Comparison of ENCODE assay signal across 13 cellular contexts in genomic region chr1:231808990-231809389, GRCh38.
DNase-seq lines count a peak whose midpoint lies in the region; ATAC-seq, FAIRE-seq and TF ChIP-seq lines count a peak whose summit lies in the region.
"Had no signal": no experiment of that assay in that cellular context is flagged by ENCODE, and none has a peak within 500 bp of the region (broad histone marks: within the 10 kb centered on the region; RNA-seq: fewer than 3 reads in every experiment).

No MANE protein-coding gene starts in this region.

- H2AFZ ChIP-seq in IMR-90 (replicated peaks; ENCODE audit: low read length, poor library complexity), result no peak overlapping the region
- peak overlapping the region; percentile 7 for H2AFZ ChIP-seq in astrocyte (ENCODE audit: low read depth, low read length)

- H3K36me3 Mint-ChIP-seq in CD14-positive monocyte, result peaks cover 46 to 54% of the 10 kb centered on the region in 2 donors
- H3K36me3 Mint-ChIP-seq in astrocyte (ENCODE audit: low read depth, unreplicated experiment), result peaks cover 15% of the 10 kb centered on the region
- peaks cover 4% of the 10 kb centered on the region for H3K36me3 Mint-ChIP-seq in type B pancreatic cell

- H4K91ac ChIP-seq in IMR-90 (ENCODE audit: insufficient read depth, low read depth, low read length), result 0 out of 2 replicates have a peak overlapping the region, but pooled peaks have one; percentile 23

- no peak for FAIRE-seq in astrocyte (lab: Jason Lieb, UNC)

- H4K5ac ChIP-seq in IMR-90 (ENCODE audit: low read depth, low read length), result no peak overlapping the region

- POLR2A ChIA-PET in IMR-90 (lab: Charles Lee; ENCODE audit: unreplicated experiment), result no interaction called here

- no peak overlapping the region for H3K23ac ChIP-seq in IMR-90 (ENCODE audit: low read depth, low read length)

- H3K9me1 ChIP-seq in IMR-90 (ENCODE audit: insufficient read depth, low read length), result peaks cover 2% of the 10 kb centered on the region; the same call in 1 of the 2 replicates

- H3K27me3 ChIP-seq in IMR-90 (ENCODE audit: control insufficient read depth, insufficient read depth, low read length), result no peaks in the 10 kb centered on the region
- H3K27me3 ChIP-seq in astrocyte (ENCODE audit: insufficient read depth, low read length), result no peaks in the 10 kb centered on the region
- H3K27me3 ChIP-seq: adrenal gland, heart right ventricle, testis had no signal

- H4K20me1 ChIP-seq in IMR-90 (ENCODE audit: insufficient read depth, low read length), result no peaks in the 10 kb centered on the region
- H4K20me1 ChIP-seq in astrocyte (ENCODE audit: insufficient read depth, low read length), result no peaks in the 10 kb centered on the region

- in situ Hi-C loops in IMR-90 (cut with MboI; ENCODE audit: low sequenced_read_pairs), result no loop called here

- H2BK20ac ChIP-seq in IMR-90 (ENCODE audit: low read depth, low read length), result no peak overlapping the region

- H3K4me1 ChIP-seq in IMR-90 (ENCODE audit: control insufficient read depth, insufficient read depth, low read length) (no peaks in the 10 kb centered on the region; the same call in 1 of the 2 replicates), astrocyte (ENCODE audit: insufficient read depth, low read length) (peaks cover 6% of the 10 kb centered on the region)
- H3K4me1 ChIP-seq: testis had no signal

- TF ChIP-seq RAD21 in IMR-90 (IDR thresholded peaks at IDR 0.05; ENCODE audit: low read length), result no peak

- H3K4me3 Mint-ChIP-seq in CD14-positive monocyte (peak overlapping the region in 1 of 2 donors; percentile 60), astrocyte (ENCODE audit: unreplicated experiment) (no peak overlapping the region), type B pancreatic cell (no peak overlapping the region)
- H3K4me3 Mint-ChIP-seq: activated CD4-positive, alpha-beta memory T cell treated with anti-CD3 and anti-CD28 coated beads, Interleukin-2, amount 10 ng/mL, durations not matched to agents 7 days and 5 days had no signal

- H3K27me3 Mint-ChIP-seq in CD14-positive monocyte (ENCODE audit: low read depth in 3 of 3) (peaks cover 0 to 2% (median 0%) of the 10 kb centered on the region in 3 donors), astrocyte (ENCODE audit: low read depth, unreplicated experiment) (no peaks in the 10 kb centered on the region), type B pancreatic cell (no peaks in the 10 kb centered on the region)
- H3K27me3 Mint-ChIP-seq: activated CD4-positive, alpha-beta memory T cell treated with anti-CD3 and anti-CD28 coated beads, Interleukin-2, amount 10 ng/mL, durations not matched to agents 7 days and 5 days had no signal

- CTCF ChIA-PET in IMR-90 (lab: Yijun Ruan, JAX), result interaction anchor here (0.6 kb wide), 2 partner anchors 23 to 222 kb away, joined by 4 read pairs; no protein-coding TSS in a partner anchor

- peaks cover 3% of the 10 kb centered on the region; the same call in 1 of the 2 replicates for H3K9me3 ChIP-seq in IMR-90 (ENCODE audit: control insufficient read depth, insufficient read depth, low read length)
- H3K9me3 ChIP-seq in astrocyte (ENCODE audit: insufficient read depth, low read depth, low read length), result no peaks in the 10 kb centered on the region
- H3K9me3 ChIP-seq: adrenal gland, heart right ventricle, testis had no signal

- no peak for TF ChIP-seq POLR2A in IMR-90 (IDR thresholded peaks at IDR 0.05; ENCODE audit: low read depth, low read length)

- H3K14ac ChIP-seq in IMR-90 (replicated peaks; ENCODE audit: low read depth, low read length), result no peak overlapping the region

- no peak overlapping the region for H3K9ac ChIP-seq in IMR-90 (ENCODE audit: low read depth, low read length)
- H3K9ac ChIP-seq in astrocyte (ENCODE audit: low read length), result peak overlapping the region; percentile 12

- H3K27ac Mint-ChIP-seq in CD14-positive monocyte (peak overlapping the region; percentile 78 to 93 (median 90)), astrocyte (ENCODE audit: unreplicated experiment) (no peak overlapping the region), type B pancreatic cell (no peak overlapping the region)
- H3K27ac Mint-ChIP-seq: activated CD4-positive, alpha-beta memory T cell treated with anti-CD3 and anti-CD28 coated beads, Interleukin-2, amount 10 ng/mL, durations not matched to agents 7 days and 5 days had no signal

- no peak overlapping the region for H3K18ac ChIP-seq in IMR-90 (ENCODE audit: low read depth, low read length)

- H2BK15ac ChIP-seq in IMR-90 (ENCODE audit: low read depth, low read length), result no peak overlapping the region; the same call in 2 of the 3 replicates

- dilution Hi-C loops in IMR-90 (cut with HindIII; ENCODE audit: low sequenced_read_pairs, unreplicated experiment), result no loop called here

- BruUV-seq in IMR-90 (replicated peaks; lab: Mats Ljungman, UMichigan), result no TSS peak

- no peaks in the 10 kb centered on the region for H3K79me2 ChIP-seq in astrocyte (ENCODE audit: insufficient read depth, low read length)

- H2BK120ac ChIP-seq in IMR-90 (ENCODE audit: low read depth, low read length), result peak overlapping the region; percentile 37; the same call in 1 of the 2 replicates

- no peaks in the 10 kb centered on the region for H3K36me3 ChIP-seq in IMR-90 (ENCODE audit: control insufficient read depth, insufficient read depth, low read length)
- no peaks in the 10 kb centered on the region for H3K36me3 ChIP-seq in astrocyte (ENCODE audit: insufficient read depth, low read length)
- H3K36me3 ChIP-seq: adrenal gland had no signal

- H2AK9ac ChIP-seq in IMR-90 (replicated peaks; ENCODE audit: low read depth, low read length, poor library complexity), result no peak overlapping the region

- no CpG with 5 or more reads among the region's 2 CpGs for WGBS in IMR-90 (ENCODE audit: extremely low coverage in 2 of 2, insufficient read length in 1 of 2), 2 experiments

- no peaks in the 10 kb centered on the region for H3K9me3 Mint-ChIP-seq in CD14-positive monocyte
- peaks cover 3% of the 10 kb centered on the region for H3K9me3 Mint-ChIP-seq in astrocyte (ENCODE audit: unreplicated experiment)
- H3K9me3 Mint-ChIP-seq in type B pancreatic cell, result peaks cover 3% of the 10 kb centered on the region
- H3K9me3 Mint-ChIP-seq: activated CD4-positive, alpha-beta memory T cell treated with anti-CD3 and anti-CD28 coated beads, Interleukin-2, amount 10 ng/mL, durations not matched to agents 7 days and 5 days had no signal

- no peak overlapping the region for H2BK5ac ChIP-seq in IMR-90 (ENCODE audit: low read depth, low read length, poor library complexity, severe bottlenecking)

- TF ChIP-seq CTCF in CD14-positive monocyte (IDR thresholded peaks at IDR 0.05), result no peak
- no peak for TF ChIP-seq CTCF in IMR-90 (conservative IDR thresholded peaks at IDR 0.05; ENCODE audit: low read depth, low read length)
- no peak for TF ChIP-seq CTCF in astrocyte (IDR thresholded peaks at IDR 0.05; ENCODE audit: insufficient read depth, low read depth, low read length)
- TF ChIP-seq CTCF in type B pancreatic cell (conservative IDR thresholded peaks at IDR 0.05), result no peak

- no peak overlapping the region for H3K27ac ChIP-seq in IMR-90 (ENCODE audit: insufficient read depth, low read length)
- H3K27ac ChIP-seq in astrocyte (ENCODE audit: low read depth, low read length), result no peak overlapping the region
- H3K27ac ChIP-seq: adrenal gland, heart right ventricle, testis had no signal

- intact Hi-C loops in CD14-positive monocyte (cut with micrococcal nuclease) (loop anchor here in 1 of 2 donors (5.0 kb wide), 1 partner anchor 52 kb away; no protein-coding TSS in a partner anchor), IMR-90 (cut with micrococcal nuclease) (no loop called here)

- H3K4me1 Mint-ChIP-seq in CD14-positive monocyte (peaks cover 38% of the 10 kb centered on the region), astrocyte (ENCODE audit: low read depth, unreplicated experiment) (peaks cover 4% of the 10 kb centered on the region), type B pancreatic cell (ENCODE audit: unreplicated experiment) (no peaks in the 10 kb centered on the region)
- H3K4me1 Mint-ChIP-seq: activated CD4-positive, alpha-beta memory T cell treated with anti-CD3 and anti-CD28 coated beads, Interleukin-2, amount 10 ng/mL, durations not matched to agents 7 days and 5 days had no signal

- 0 out of 2 replicates have a peak overlapping the region, but pooled peaks have one; percentile 16 for H2AK5ac ChIP-seq in IMR-90 (ENCODE audit: low read depth, low read length)

- H3K4me2 ChIP-seq in IMR-90 (ENCODE audit: low read depth, low read length) (no peak overlapping the region), astrocyte (ENCODE audit: low read length) (peak overlapping the region; percentile 52)

- peak; percentile 74 for DNase-seq in CD14-positive monocyte (ENCODE audit: low spot score)
- DNase-seq in IMR-90, result peak; percentile 33
- peak; percentile 72 for DNase-seq in astrocyte (ENCODE audit: low read depth)
- DNase-seq in islet precursor cell, result peak; percentile 64
- DNase-seq in type B pancreatic cell (ENCODE audit: extremely low spot score, unreplicated experiment), result no peak
- DNase-seq in ecto neural progenitor cell (ENCODE audit: low spot score), result no peak
- DNase-seq: activated CD4-positive, alpha-beta memory T cell treated with anti-CD3 and anti-CD28 coated beads, Interleukin-2, amount 10 ng/mL, durations not matched to agents 7 days and 5 days; DMS153; heart right ventricle; testis had no signal

- H4K8ac ChIP-seq in IMR-90 (ENCODE audit: low read depth in 2 of 2, low read length in 2 of 2), result peak overlapping the region in 1 of 2 experiments; percentile 68; a peak in 1 of 4 replicates

- ATAC-seq in IMR-90 (ENCODE audit: low read depth), result peak; percentile 53
- no peak for ATAC-seq in HG03039 (IDR thresholded peaks at IDR 0.05; ENCODE audit: unreplicated experiment)
- no peak for ATAC-seq in HG03457 (IDR thresholded peaks at IDR 0.05; ENCODE audit: unreplicated experiment)

- H3K4me3 ChIP-seq in IMR-90 (ENCODE audit: insufficient read depth, low read depth, low read length), result no peak overlapping the region
- H3K4me3 ChIP-seq in astrocyte (ENCODE audit: insufficient read depth, low read depth, low read length), result no peak overlapping the region
- H3K4me3 ChIP-seq: adrenal gland, heart right ventricle, testis had no signal

- no peak overlapping the region for H3K56ac ChIP-seq in IMR-90 (ENCODE audit: extremely low read depth, insufficient read depth, low read length)

- no peaks in the 10 kb centered on the region for H3K79me1 ChIP-seq in IMR-90 (ENCODE audit: low read depth in 1 of 2, low read length in 2 of 2)

- H3K4ac ChIP-seq in IMR-90 (ENCODE audit: low read depth, low read length), result peak overlapping the region; percentile 62; the same call in 1 of the 2 replicates

TF ChIP-seq in IMR-90, 13 proteins besides CTCF, POLR2A, EP300 and RAD21 (continues in another document):
- no peak for TF ChIP-seq MAFK (IDR thresholded peaks at IDR 0.05; ENCODE audit: low read depth, low read length)
- no peak for TF ChIP-seq MAZ (IDR thresholded peaks at IDR 0.05; ENCODE audit: borderline replicate concordance, low read depth, low read length)
- TF ChIP-seq CEBPB (IDR thresholded peaks at IDR 0.05; ENCODE audit: low read depth, low read length), result no peak
- no peak for TF ChIP-seq CHD1 (IDR thresholded peaks at IDR 0.05; ENCODE audit: low read depth, low read length)
- TF ChIP-seq RFX5 (IDR thresholded peaks at IDR 0.05; ENCODE audit: low read depth, low read length), result no peak
- TF ChIP-seq NFE2L2 (IDR thresholded peaks at IDR 0.05; ENCODE audit: low read depth, low read length), result no peak
- no peak for TF ChIP-seq RCOR1 (IDR thresholded peaks at IDR 0.05; ENCODE audit: insufficient replicate concordance, low read length)

Comparison
In these comparisons a context has a peak if more than half of its experiments do, and no peak if none do; other contexts are left out.
1. DNase-seq: peak in CD14-positive monocyte (single experiment), IMR-90 (single experiment), astrocyte (single experiment) and islet precursor cell (single experiment); none in type B pancreatic cell (single experiment) and ecto neural progenitor cell (single experiment).
2. H3K27ac Mint-ChIP-seq: peak in CD14-positive monocyte (7 of 7); none in astrocyte (single experiment) and type B pancreatic cell (single experiment).